ENCODE assay signal across 10 cellular contexts in the genomic region with DNA sequence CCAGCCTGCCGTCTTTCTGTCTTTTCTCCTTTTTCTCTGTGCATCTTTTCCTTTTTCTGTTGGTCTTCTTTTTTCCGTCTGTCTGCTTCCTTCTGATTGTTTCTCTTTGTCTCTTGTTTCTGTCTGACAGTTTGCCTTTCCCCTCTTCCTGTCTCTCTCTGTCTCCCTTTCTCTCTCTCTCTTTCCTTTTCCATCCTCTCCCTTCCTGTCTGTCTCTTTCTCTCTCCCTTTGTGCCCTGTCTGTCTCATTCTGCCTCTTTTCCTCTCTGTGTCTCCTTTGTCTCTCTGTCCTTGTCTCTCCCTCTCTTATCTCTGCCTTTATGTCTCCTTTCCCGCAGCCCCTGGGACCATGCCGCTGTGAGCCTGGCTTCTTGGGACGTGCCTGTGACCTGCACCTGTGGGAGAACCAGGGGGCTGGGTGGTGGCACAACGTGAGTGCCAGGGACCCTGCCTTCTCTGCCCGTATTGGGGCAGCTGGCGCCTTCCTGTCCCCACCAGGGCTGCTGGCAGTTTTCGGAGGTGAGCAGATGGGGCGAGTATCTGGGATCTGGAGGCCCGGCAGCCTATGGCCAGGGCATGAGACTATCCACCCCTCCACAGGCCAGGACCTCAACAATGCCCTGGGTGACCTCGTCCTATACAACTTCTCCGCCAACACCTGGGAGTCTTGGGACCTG. TPM values are rescaled to one million over a fixed set of nuclear protein-coding genes. Genes with fewer than 3 reads are reported as not detected.
DNase-seq lines count a peak whose midpoint lies in the region; ATAC-seq and TF ChIP-seq lines count a peak whose summit lies in the region.
"Had no signal": no experiment of that assay in that cellular context is flagged by ENCODE, and none has a peak within 500 bp of the region (broad histone marks: within the 10 kb centered on the region; RNA-seq: fewer than 3 reads in every experiment).

No MANE protein-coding gene starts in this region.

- H3K4me1 Mint-ChIP-seq in neural progenitor cell (peaks cover 10% of the 10 kb centered on the region), natural killer cell (no peaks in the 10 kb centered on the region)

- H3K27me3 Mint-ChIP-seq in neural progenitor cell (ENCODE audit: insufficient read depth, low read depth) (peaks cover 6% of the 10 kb centered on the region), natural killer cell (ENCODE audit: low read depth in 2 of 2) (no peaks in the 10 kb centered on the region)

- no peaks in the 10 kb centered on the region for H3K9me3 ChIP-seq in neural progenitor cell (ENCODE audit: low read depth)

- H3K4me1 ChIP-seq in neural progenitor cell = no peaks in the 10 kb centered on the region

- ATAC-seq in natural killer cell = no peak
- no peak for ATAC-seq in GM18505 (IDR thresholded peaks at IDR 0.05; ENCODE audit: unreplicated experiment)
- ATAC-seq: GM23338 had no signal

- H3K79me2 ChIP-seq in neural progenitor cell (ENCODE audit: low read depth) = no peaks in the 10 kb centered on the region

- DNase-seq in G401 (ENCODE audit: low spot score) = peak; percentile 77
- no peak for DNase-seq in HL-60 (ENCODE audit: low read depth in 1 of 2, low spot score in 1 of 2)
- no peak for DNase-seq in neural progenitor cell (ENCODE audit: low spot score)
- no peak for DNase-seq in natural killer cell
- DNase-seq: DMS79, H9, HFFc6 had no signal

- H3K36me3 Mint-ChIP-seq in neural progenitor cell (peaks cover 9% of the 10 kb centered on the region), natural killer cell (no peaks in the 10 kb centered on the region)

- no peak overlapping the region for H3K4me2 ChIP-seq in neural progenitor cell
- H3K4me2 ChIP-seq: GM23338 had no signal

- H4K20me1 ChIP-seq in neural progenitor cell (ENCODE audit: low read depth) = peaks cover 27% of the 10 kb centered on the region

- no peak overlapping the region for H3K27ac Mint-ChIP-seq in neural progenitor cell
- H3K27ac Mint-ChIP-seq in natural killer cell = no peak overlapping the region
- H3K27ac Mint-ChIP-seq: GM23338, H9, HFFc6 had no signal

- H3K27me3 ChIP-seq in HL-60 (ENCODE audit: insufficient read depth, poor library complexity, severe bottlenecking) (no peaks in the 10 kb centered on the region), neural progenitor cell (no peaks in the 10 kb centered on the region)

- H3K9ac ChIP-seq in neural progenitor cell = peak overlapping the region; percentile 49

- in situ Hi-C loops in G401 (cut with HindIII; ENCODE audit: low sequenced_read_pairs) = no loop called here

- no peak overlapping the region for H3K4me3 ChIP-seq in HL-60 (replicated peaks; ENCODE audit: insufficient read depth, low read length)
- H3K4me3 ChIP-seq in neural progenitor cell = no peak overlapping the region
- H3K4me3 ChIP-seq: GM23338 had no signal

- no peaks in the 10 kb centered on the region for H3F3A ChIP-seq in neural progenitor cell (ENCODE audit: low read depth)

- no peaks in the 10 kb centered on the region for H3K36me3 ChIP-seq in neural progenitor cell

- intact Hi-C loops in natural killer cell (cut with micrococcal nuclease) = no loop called here

- H3K27ac ChIP-seq in HL-60 (replicated peaks) = peak overlapping the region; percentile 36; the same call in 1 of the 2 replicates
- H3K27ac ChIP-seq in neural progenitor cell = no peak overlapping the region

- H3K9me3 Mint-ChIP-seq in neural progenitor cell (no peaks in the 10 kb centered on the region), natural killer cell (no peaks in the 10 kb centered on the region)
- H3K9me3 Mint-ChIP-seq: GM23338, H9, HFFc6 had no signal

- no peak for TF ChIP-seq POLR2A in GM18505 (IDR thresholded peaks at IDR 0.05; ENCODE audit: borderline replicate concordance, extremely low read depth, insufficient read depth, insufficient read length)

- TF ChIP-seq CTCF in HL-60 (IDR thresholded peaks at IDR 0.05; ENCODE audit: insufficient read depth, low read length) = no peak
- TF ChIP-seq CTCF in neural progenitor cell (IDR thresholded peaks at IDR 0.05) = no peak
- no peak for TF ChIP-seq CTCF in natural killer cell (IDR thresholded peaks at IDR 0.05)

- no peak overlapping the region for H2AFZ ChIP-seq in neural progenitor cell (replicated peaks)
- H2AFZ ChIP-seq: GM23338 had no signal

- no peak overlapping the region for H3K4me3 Mint-ChIP-seq in neural progenitor cell
- no peak overlapping the region for H3K4me3 Mint-ChIP-seq in natural killer cell
- H3K4me3 Mint-ChIP-seq: GM23338, H9, HFFc6 had no signal

RNA-seq across cellular contexts. Expression of a gene that starts 9.4 kb away (rescaled TPM):
- total RNA-seq in G401 (2014; rRNA removed; shearing (Covaris generic)) = 27.5 and 41.5 TPM in 2 replicates
- total RNA-seq in neural progenitor cell (ENCODE audit: low replicate concordance) (7.3 and 21.4 TPM in 2 replicates), natural killer cell (10 to 100 TPM in 2 of 3 donors, 1 to 10 TPM in 1; 8.1 to 11.3 (median 10.5) TPM)

RNA-seq across cellular contexts. Expression of a gene that starts 21.7 kb away (rescaled TPM):
- total RNA-seq in G401 (2014; rRNA removed; shearing (Covaris generic)) = not detected in 2 replicates
- total RNA-seq in neural progenitor cell (ENCODE audit: low replicate concordance) (0.37 and 6.6 TPM in 2 replicates), natural killer cell (not detected)

RNA-seq across cellular contexts. Expression of a gene that starts 32.4 kb away (rescaled TPM):
- 151 and 170 TPM in 2 replicates for total RNA-seq in G401 (2014; rRNA removed; shearing (Covaris generic))
- total RNA-seq in neural progenitor cell (ENCODE audit: low replicate concordance) = 63.2 and 106 TPM in 2 replicates
- total RNA-seq in natural killer cell = 1 to 10 TPM; 6.1 to 8.9 (median 7.9) TPM

RNA-seq across cellular contexts. Expression of a gene that starts 32.9 kb away (rescaled TPM):
- 1.8 and 2.1 TPM in 2 replicates for total RNA-seq in G401 (2014; rRNA removed; shearing (Covaris generic))
- total RNA-seq in neural progenitor cell (ENCODE audit: low replicate concordance) (1.0 TPM in 2 replicates), natural killer cell (not detected)

RNA-seq across cellular contexts. Expression of a gene that starts 55.3 kb away (rescaled TPM):
- total RNA-seq in G401 (2014; rRNA removed; shearing (Covaris generic)) = 3.9 TPM in 1 of 2 replicates, not detected in the other
- 2.9 and 3.2 TPM in 2 replicates for total RNA-seq in neural progenitor cell (ENCODE audit: low replicate concordance)
- total RNA-seq in natural killer cell = 1 to 10 TPM in 1 of 3 donors, not detected in 2; 1.3 TPM
- total RNA-seq: A673 had no signal
